Comparison of ENCODE assay signal across 17 cellular contexts in the genomic region with DNA sequence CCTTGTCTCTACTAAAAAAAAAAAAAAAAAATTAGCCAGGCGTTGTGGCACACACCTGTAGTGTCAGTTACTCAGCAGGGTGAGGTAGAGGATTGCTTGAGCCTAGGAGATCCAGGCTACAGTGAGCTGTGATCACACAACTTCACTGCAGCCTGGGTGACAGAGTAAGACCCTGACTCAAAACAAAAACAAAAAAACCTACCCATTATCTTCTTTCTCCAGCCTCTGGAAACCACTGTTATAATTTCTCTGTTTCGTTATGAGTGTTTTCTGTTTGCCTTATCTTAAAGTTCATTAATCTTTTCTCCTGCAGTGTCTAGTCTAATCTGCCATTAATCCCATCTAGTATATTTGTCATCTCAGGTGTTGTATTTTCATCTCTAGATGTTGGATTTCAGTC.
A peak's percentile ranks its signal among the peaks of the same experiment; 100 is the strongest.
DNase-seq lines count a peak whose midpoint lies in the region; ATAC-seq lines count a peak whose summit lies in the region.
"Had no signal": no experiment of that assay in that cellular context is flagged by ENCODE, and none has a peak within 500 bp of the region (broad histone marks: within the 10 kb centered on the region; RNA-seq: fewer than 3 reads in every experiment).

No MANE protein-coding gene starts in this region.

- no peaks in the 10 kb centered on the region for H3K4me1 Mint-ChIP-seq in activated naive CD4-positive, alpha-beta T cell treated with anti-CD3 and anti-CD28 coated beads, Interleukin-2, amount 50 U/mL, for 24 hours
- no peaks in the 10 kb centered on the region for H3K4me1 Mint-ChIP-seq in effector memory CD8-positive, alpha-beta T cell (ENCODE audit: low read depth in 2 of 2)

- H3K27me3 Mint-ChIP-seq in activated naive CD4-positive, alpha-beta T cell treated with anti-CD3 and anti-CD28 coated beads, Interleukin-2, amount 50 U/mL, for 24 hours: no peaks in the 10 kb centered on the region
- H3K27me3 Mint-ChIP-seq in effector memory CD8-positive, alpha-beta T cell: no peaks in the 10 kb centered on the region

- H3K36me3 Mint-ChIP-seq in activated naive CD4-positive, alpha-beta T cell treated with anti-CD3 and anti-CD28 coated beads, Interleukin-2, amount 50 U/mL, for 24 hours: peaks cover 19% of the 10 kb centered on the region
- peaks cover 50% of the 10 kb centered on the region for H3K36me3 Mint-ChIP-seq in effector memory CD8-positive, alpha-beta T cell (ENCODE audit: insufficient read depth)

- H3K4me3 Mint-ChIP-seq in activated naive CD4-positive, alpha-beta T cell treated with anti-CD3 and anti-CD28 coated beads, Interleukin-2, amount 50 U/mL, for 24 hours: no peak overlapping the region
- H3K4me3 Mint-ChIP-seq in effector memory CD8-positive, alpha-beta T cell: no peak overlapping the region
- H3K4me3 Mint-ChIP-seq: CD8-positive, alpha-beta T cell had no signal

- H3K9me3 Mint-ChIP-seq in activated naive CD4-positive, alpha-beta T cell treated with anti-CD3 and anti-CD28 coated beads, Interleukin-2, amount 50 U/mL, for 24 hours: no peaks in the 10 kb centered on the region
- H3K9me3 Mint-ChIP-seq in effector memory CD8-positive, alpha-beta T cell: no peaks in the 10 kb centered on the region
- H3K9me3 Mint-ChIP-seq: CD8-positive, alpha-beta T cell had no signal

- DNase-seq in activated naive CD4-positive, alpha-beta T cell (lab: John Stamatoyannopoulos, UW): no peak
- DNase-seq in effector memory CD8-positive, alpha-beta T cell: no peak
- DNase-seq in AG20443 (ENCODE audit: low spot score) (no peak), islet precursor cell (no peak)
- DNase-seq: CD8-positive, alpha-beta T cell; cortex of kidney; DMS79 treated with DMSO at 0.1 percent for 48 hours; GM23248; MV-4-11; NCI-H1930; NCI-H446 treated with DMSO at 0.1 percent for 48 hours; ovary; sigmoid colon had no signal

- ATAC-seq in GM18868 (IDR thresholded peaks at IDR 0.05; ENCODE audit: unreplicated experiment) (peak; percentile 70), HG03442 (IDR thresholded peaks at IDR 0.05; ENCODE audit: unreplicated experiment) (peak; percentile 55), GM19463 (IDR thresholded peaks at IDR 0.05; ENCODE audit: unreplicated experiment) (no peak)
- no peak for ATAC-seq in effector memory CD8-positive, alpha-beta T cell (replicated peaks)
- ATAC-seq: CD8-positive, alpha-beta T cell had no signal

- peak overlapping the region; percentile 4 for H3K27ac Mint-ChIP-seq in activated naive CD4-positive, alpha-beta T cell treated with anti-CD3 and anti-CD28 coated beads, Interleukin-2, amount 50 U/mL, for 24 hours
- H3K27ac Mint-ChIP-seq in effector memory CD8-positive, alpha-beta T cell: peak overlapping the region; percentile 29 to 60
- H3K27ac Mint-ChIP-seq: CD8-positive, alpha-beta T cell had no signal

Comparison
In these comparisons a context has a peak if more than half of its experiments do, and no peak if none do; other contexts are left out.
1. ATAC-seq: peak in GM18868 (single experiment) and HG03442 (single experiment); none in effector memory CD8-positive, alpha-beta T cell (single experiment) and GM19463 (single experiment).